23 cellular contexts compared by ENCODE assay signal in genomic region chrX:94329182-94329581, GRCh38.
"Had no signal": no experiment of that assay in that cellular context is flagged by ENCODE, and none has a peak within 500 bp of the region (broad histone marks: within the 10 kb centered on the region; RNA-seq: fewer than 3 reads in every experiment).

No MANE protein-coding gene starts in this region.

- H3K4me1 ChIP-seq: esophagus muscularis mucosa, foreskin keratinocyte, gastroesophageal sphincter, heart left ventricle, left lung, lower lobe of right lung had no signal

- FAIRE-seq: endothelial cell of umbilical vein, frontal cortex had no signal

- H3K79me2 ChIP-seq: hepatocyte had no signal

- H2AFZ ChIP-seq: hepatocyte had no signal

- H3K4me2 ChIP-seq: hepatocyte had no signal

- H3K27me3 ChIP-seq: esophagus muscularis mucosa, foreskin keratinocyte, gastroesophageal sphincter, heart left ventricle, hepatocyte, left lung had no signal

- H3K27ac ChIP-seq: coronary artery, dorsolateral prefrontal cortex, esophagus muscularis mucosa, foreskin keratinocyte, gastroesophageal sphincter, heart left ventricle, hepatocyte, left lung, lower lobe of right lung had no signal

- H3K9me3 ChIP-seq: esophagus muscularis mucosa, gastroesophageal sphincter, heart left ventricle, left lung, lower lobe of right lung, mucosa of descending colon had no signal

- H3K4me3 ChIP-seq: coronary artery, dorsolateral prefrontal cortex, esophagus muscularis mucosa, gastroesophageal sphincter, heart left ventricle, hepatocyte, left lung, lower lobe of right lung, mucosa of descending colon had no signal

- H3K36me3 ChIP-seq: esophagus muscularis mucosa, gastroesophageal sphincter, heart left ventricle, left lung, lower lobe of right lung had no signal

- DNase-seq: dermis blood vessel endothelial cell; dorsolateral prefrontal cortex; effector CD4-positive, alpha-beta T cell; effector memory CD4-positive, alpha-beta T cell; heart left ventricle; hypothalamus; immature natural killer cell; islet precursor cell; left cardiac atrium; left lung; left ventricle myocardium superior; lower lobe of right lung; mesenchymal stem cell; mucosa of descending colon; naive B cell; naive thymus-derived CD8-positive, alpha-beta T cell had no signal

- ATAC-seq: foreskin keratinocyte; gastroesophageal sphincter; heart left ventricle; left cardiac atrium; left lung; left ventricle myocardium superior; lower lobe of right lung; mucosa of descending colon; naive thymus-derived CD8-positive, alpha-beta T cell had no signal
